1 cellular context compared by ENCODE assay signal in the genomic region with DNA sequence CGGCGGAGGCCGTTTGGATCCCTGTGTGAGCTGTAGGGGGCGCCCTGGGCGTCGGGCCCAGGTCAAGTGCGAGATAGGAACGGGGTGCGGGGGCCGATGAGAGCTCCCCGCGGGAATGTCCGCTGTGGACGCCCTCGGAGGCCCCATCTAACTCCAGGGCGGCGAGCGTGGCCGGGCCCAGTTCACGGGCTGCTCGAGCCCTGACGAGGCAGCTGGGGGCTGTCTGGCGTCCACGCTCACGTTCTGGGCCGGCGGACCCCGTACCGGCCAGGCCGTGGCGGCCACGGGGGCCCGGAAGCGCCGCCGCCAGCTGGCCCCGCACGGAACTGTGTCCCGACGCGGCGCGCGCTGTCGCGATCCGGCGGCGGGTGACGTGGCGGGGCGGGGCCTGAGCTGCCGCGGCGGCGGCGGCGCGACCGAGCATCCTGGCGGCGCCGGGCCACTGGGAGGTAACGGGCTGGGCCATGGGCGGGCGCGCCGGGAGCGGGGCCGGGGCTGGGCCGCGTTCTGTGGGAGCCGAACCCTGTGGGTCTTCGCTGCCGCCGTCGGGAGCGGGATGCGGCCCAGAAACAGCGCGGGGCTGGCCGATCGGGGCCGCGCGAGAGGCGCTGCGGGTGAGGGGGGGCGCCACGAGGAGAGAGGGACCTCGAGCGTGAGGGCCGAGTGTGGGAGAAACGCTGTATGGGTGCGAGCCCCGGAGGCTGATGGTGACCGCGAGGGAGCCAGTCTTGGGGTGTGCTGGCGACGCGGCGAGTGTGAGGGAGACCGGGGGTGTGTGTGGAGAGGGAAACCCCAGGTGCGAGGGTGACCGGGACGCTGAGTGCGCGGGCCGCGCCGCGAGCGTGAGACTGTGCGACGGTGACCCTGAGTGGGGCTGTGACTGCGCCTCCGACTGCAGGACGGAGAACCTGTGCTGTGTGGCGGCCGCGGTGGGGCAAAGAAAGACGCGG.
TF ChIP-seq lines count a peak whose summit lies in the region.

A gene (plus strand): TSS at position 399 of the 950 bp plus-strand sequence. CDS start 10,201 bp downstream, outside the sequence.

TF ChIP-seq in HepG2, 621 proteins besides CTCF, POLR2A, EP300 and RAD21 (continued from another document and continues in another):
- TF ChIP-seq IKZF1 (IDR thresholded peaks at IDR 0.05) (no peak), KAT7 (CRISPR knock-in tag; IDR thresholded peaks at IDR 0.05; ENCODE audit: borderline replicate concordance) (peak; percentile 80; the same call in 1 of the 2 replicates), NR2F6 (IDR thresholded peaks at IDR 0.05) (no peak), NR2F6 (CRISPR knock-in tag; IDR thresholded peaks at IDR 0.05) (peak; percentile 67; the same call in 1 of the 2 replicates), ZNF83 (CRISPR knock-in tag; IDR thresholded peaks at IDR 0.05; ENCODE audit: borderline replicate concordance) (peak; percentile 83; the same call in 1 of the 2 replicates), MED8 (CRISPR knock-in tag; IDR thresholded peaks at IDR 0.05; ENCODE audit: insufficient replicate concordance) (no peak), GATAD1 (CRISPR knock-in tag; IDR thresholded peaks at IDR 0.05) (peak; percentile 40; the same call in 1 of the 2 replicates), NR2F2 (IDR thresholded peaks at IDR 0.05; ENCODE audit: borderline replicate concordance, low read depth) (no peak; the same call in 1 of the 2 replicates), FOXC1 (CRISPR knock-in tag; IDR thresholded peaks at IDR 0.05; ENCODE audit: borderline replicate concordance) (no peak; the same call in none of the 2 replicates), SCMH1 (CRISPR knock-in tag; IDR thresholded peaks at IDR 0.05; ENCODE audit: borderline replicate concordance) (no peak), ZNF570 (CRISPR knock-in tag; IDR thresholded peaks at IDR 0.05; ENCODE audit: borderline replicate concordance) (0 out of 2 replicates have a peak, but pooled peaks have one; percentile 28), TAF15 (IDR thresholded peaks at IDR 0.05; ENCODE audit: low read depth, low read length, poor library complexity, severe bottlenecking) (no peak), ZNF724P (CRISPR knock-in tag; IDR thresholded peaks at IDR 0.05; ENCODE audit: borderline replicate concordance) (peak; percentile 73; the same call in 1 of the 2 replicates), ZNF7 (CRISPR knock-in tag; IDR thresholded peaks at IDR 0.05) (no peak), NFE2L1 (CRISPR knock-in tag; IDR thresholded peaks at IDR 0.05; ENCODE audit: borderline replicate concordance) (peak; percentile 89), ZNF616 (CRISPR knock-in tag; IDR thresholded peaks at IDR 0.05; ENCODE audit: low read depth) (peak; percentile 87; the same call in 1 of the 2 replicates), MEIS2 (CRISPR knock-in tag; IDR thresholded peaks at IDR 0.05) (peak; percentile 78), PRMT3 (CRISPR knock-in tag; IDR thresholded peaks at IDR 0.05; ENCODE audit: borderline replicate concordance, low read depth) (no peak), REPIN1 (CRISPR knock-in tag; IDR thresholded peaks at IDR 0.05; ENCODE audit: borderline replicate concordance, low read depth) (no peak), ZNF382 (CRISPR knock-in tag; IDR thresholded peaks at IDR 0.05; ENCODE audit: borderline replicate concordance) (no peak), ZBTB21 (CRISPR knock-in tag; IDR thresholded peaks at IDR 0.05) (no peak), ZNF274 (CRISPR knock-in tag; IDR thresholded peaks at IDR 0.05) (no peak; the same call in 1 of the 2 replicates), ZBTB1 (CRISPR knock-in tag; IDR thresholded peaks at IDR 0.05; ENCODE audit: borderline replicate concordance) (no peak), GZF1 (CRISPR knock-in tag; IDR thresholded peaks at IDR 0.05) (no peak)
- TF ChIP-seq, protein P1, sequence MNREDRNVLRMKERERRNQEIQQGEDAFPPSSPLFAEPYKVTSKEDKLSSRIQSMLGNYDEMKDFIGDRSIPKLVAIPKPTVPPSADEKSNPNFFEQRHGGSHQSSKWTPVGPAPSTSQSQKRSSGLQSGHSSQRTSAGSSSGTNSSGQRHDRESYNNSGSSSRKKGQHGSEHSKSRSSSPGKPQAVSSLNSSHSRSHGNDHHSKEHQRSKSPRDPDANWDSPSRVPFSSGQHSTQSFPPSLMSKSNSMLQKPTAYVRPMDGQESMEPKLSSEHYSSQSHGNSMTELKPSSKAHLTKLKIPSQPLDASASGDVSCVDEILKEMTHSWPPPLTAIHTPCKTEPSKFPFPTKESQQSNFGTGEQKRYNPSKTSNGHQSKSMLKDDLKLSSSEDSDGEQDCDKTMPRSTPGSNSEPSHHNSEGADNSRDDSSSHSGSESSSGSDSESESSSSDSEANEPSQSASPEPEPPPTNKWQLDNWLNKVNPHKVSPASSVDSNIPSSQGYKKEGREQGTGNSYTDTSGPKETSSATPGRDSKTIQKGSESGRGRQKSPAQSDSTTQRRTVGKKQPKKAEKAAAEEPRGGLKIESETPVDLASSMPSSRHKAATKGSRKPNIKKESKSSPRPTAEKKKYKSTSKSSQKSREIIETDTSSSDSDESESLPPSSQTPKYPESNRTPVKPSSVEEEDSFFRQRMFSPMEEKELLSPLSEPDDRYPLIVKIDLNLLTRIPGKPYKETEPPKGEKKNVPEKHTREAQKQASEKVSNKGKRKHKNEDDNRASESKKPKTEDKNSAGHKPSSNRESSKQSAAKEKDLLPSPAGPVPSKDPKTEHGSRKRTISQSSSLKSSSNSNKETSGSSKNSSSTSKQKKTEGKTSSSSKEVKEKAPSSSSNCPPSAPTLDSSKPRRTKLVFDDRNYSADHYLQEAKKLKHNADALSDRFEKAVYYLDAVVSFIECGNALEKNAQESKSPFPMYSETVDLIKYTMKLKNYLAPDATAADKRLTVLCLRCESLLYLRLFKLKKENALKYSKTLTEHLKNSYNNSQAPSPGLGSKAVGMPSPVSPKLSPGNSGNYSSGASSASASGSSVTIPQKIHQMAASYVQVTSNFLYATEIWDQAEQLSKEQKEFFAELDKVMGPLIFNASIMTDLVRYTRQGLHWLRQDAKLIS (CRISPR knock-in tag; IDR thresholded peaks at IDR 0.05): no peak
- TF ChIP-seq, protein P2, sequence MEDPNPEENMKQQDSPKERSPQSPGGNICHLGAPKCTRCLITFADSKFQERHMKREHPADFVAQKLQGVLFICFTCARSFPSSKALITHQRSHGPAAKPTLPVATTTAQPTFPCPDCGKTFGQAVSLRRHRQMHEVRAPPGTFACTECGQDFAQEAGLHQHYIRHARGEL (CRISPR knock-in tag; IDR thresholded peaks at IDR 0.05): 0 out of 2 replicates have a peak, but pooled peaks have one; percentile 77
- TF ChIP-seq, protein P3, sequence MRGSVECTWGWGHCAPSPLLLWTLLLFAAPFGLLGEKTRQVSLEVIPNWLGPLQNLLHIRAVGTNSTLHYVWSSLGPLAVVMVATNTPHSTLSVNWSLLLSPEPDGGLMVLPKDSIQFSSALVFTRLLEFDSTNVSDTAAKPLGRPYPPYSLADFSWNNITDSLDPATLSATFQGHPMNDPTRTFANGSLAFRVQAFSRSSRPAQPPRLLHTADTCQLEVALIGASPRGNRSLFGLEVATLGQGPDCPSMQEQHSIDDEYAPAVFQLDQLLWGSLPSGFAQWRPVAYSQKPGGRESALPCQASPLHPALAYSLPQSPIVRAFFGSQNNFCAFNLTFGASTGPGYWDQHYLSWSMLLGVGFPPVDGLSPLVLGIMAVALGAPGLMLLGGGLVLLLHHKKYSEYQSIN (CRISPR knock-in tag; IDR thresholded peaks at IDR 0.05; ENCODE audit: borderline replicate concordance): no peak
- TF ChIP-seq, protein P4, sequence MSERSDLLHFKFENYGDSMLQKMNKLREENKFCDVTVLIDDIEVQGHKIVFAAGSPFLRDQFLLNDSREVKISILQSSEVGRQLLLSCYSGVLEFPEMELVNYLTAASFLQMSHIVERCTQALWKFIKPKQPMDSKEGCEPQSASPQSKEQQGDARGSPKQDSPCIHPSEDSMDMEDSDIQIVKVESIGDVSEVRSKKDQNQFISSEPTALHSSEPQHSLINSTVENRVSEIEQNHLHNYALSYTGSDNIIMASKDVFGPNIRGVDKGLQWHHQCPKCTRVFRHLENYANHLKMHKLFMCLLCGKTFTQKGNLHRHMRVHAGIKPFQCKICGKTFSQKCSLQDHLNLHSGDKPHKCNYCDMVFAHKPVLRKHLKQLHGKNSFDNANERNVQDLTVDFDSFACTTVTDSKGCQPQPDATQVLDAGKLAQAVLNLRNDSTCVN (CRISPR knock-in tag; IDR thresholded peaks at IDR 0.05; ENCODE audit: borderline replicate concordance): 0 out of 2 replicates have a peak, but pooled peaks have one; percentile 36
- TF ChIP-seq, protein P5, sequence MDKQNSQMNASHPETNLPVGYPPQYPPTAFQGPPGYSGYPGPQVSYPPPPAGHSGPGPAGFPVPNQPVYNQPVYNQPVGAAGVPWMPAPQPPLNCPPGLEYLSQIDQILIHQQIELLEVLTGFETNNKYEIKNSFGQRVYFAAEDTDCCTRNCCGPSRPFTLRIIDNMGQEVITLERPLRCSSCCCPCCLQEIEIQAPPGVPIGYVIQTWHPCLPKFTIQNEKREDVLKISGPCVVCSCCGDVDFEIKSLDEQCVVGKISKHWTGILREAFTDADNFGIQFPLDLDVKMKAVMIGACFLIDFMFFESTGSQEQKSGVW (CRISPR knock-in tag; IDR thresholded peaks at IDR 0.05; ENCODE audit: borderline replicate concordance): no peak
- TF ChIP-seq, protein P6, sequence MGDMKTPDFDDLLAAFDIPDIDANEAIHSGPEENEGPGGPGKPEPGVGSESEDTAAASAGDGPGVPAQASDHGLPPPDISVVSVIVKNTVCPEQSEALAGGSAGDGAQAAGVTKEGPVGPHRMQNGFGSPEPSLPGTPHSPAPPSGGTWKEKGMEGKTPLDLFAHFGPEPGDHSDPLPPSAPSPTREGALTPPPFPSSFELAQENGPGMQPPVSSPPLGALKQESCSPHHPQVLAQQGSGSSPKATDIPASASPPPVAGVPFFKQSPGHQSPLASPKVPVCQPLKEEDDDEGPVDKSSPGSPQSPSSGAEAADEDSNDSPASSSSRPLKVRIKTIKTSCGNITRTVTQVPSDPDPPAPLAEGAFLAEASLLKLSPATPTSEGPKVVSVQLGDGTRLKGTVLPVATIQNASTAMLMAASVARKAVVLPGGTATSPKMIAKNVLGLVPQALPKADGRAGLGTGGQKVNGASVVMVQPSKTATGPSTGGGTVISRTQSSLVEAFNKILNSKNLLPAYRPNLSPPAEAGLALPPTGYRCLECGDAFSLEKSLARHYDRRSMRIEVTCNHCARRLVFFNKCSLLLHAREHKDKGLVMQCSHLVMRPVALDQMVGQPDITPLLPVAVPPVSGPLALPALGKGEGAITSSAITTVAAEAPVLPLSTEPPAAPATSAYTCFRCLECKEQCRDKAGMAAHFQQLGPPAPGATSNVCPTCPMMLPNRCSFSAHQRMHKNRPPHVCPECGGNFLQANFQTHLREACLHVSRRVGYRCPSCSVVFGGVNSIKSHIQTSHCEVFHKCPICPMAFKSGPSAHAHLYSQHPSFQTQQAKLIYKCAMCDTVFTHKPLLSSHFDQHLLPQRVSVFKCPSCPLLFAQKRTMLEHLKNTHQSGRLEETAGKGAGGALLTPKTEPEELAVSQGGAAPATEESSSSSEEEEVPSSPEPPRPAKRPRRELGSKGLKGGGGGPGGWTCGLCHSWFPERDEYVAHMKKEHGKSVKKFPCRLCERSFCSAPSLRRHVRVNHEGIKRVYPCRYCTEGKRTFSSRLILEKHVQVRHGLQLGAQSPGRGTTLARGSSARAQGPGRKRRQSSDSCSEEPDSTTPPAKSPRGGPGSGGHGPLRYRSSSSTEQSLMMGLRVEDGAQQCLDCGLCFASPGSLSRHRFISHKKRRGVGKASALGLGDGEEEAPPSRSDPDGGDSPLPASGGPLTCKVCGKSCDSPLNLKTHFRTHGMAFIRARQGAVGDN (CRISPR knock-in tag; IDR thresholded peaks at IDR 0.05): peak; percentile 87
- TF ChIP-seq, protein P7, sequence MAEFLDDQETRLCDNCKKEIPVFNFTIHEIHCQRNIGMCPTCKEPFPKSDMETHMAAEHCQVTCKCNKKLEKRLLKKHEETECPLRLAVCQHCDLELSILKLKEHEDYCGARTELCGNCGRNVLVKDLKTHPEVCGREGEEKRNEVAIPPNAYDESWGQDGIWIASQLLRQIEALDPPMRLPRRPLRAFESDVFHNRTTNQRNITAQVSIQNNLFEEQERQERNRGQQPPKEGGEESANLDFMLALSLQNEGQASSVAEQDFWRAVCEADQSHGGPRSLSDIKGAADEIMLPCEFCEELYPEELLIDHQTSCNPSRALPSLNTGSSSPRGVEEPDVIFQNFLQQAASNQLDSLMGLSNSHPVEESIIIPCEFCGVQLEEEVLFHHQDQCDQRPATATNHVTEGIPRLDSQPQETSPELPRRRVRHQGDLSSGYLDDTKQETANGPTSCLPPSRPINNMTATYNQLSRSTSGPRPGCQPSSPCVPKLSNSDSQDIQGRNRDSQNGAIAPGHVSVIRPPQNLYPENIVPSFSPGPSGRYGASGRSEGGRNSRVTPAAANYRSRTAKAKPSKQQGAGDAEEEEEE (CRISPR knock-in tag; IDR thresholded peaks at IDR 0.05; ENCODE audit: borderline replicate concordance): no peak
- TF ChIP-seq, protein P8, sequence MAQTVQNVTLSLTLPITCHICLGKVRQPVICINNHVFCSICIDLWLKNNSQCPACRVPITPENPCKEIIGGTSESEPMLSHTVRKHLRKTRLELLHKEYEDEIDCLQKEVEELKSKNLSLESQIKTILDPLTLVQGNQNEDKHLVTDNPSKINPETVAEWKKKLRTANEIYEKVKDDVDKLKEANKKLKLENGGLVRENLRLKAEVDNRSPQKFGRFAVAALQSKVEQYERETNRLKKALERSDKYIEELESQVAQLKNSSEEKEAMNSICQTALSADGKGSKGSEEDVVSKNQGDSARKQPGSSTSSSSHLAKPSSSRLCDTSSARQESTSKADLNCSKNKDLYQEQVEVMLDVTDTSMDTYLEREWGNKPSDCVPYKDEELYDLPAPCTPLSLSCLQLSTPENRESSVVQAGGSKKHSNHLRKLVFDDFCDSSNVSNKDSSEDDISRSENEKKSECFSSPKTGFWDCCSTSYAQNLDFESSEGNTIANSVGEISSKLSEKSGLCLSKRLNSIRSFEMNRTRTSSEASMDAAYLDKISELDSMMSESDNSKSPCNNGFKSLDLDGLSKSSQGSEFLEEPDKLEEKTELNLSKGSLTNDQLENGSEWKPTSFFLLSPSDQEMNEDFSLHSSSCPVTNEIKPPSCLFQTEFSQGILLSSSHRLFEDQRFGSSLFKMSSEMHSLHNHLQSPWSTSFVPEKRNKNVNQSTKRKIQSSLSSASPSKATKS (CRISPR knock-in tag; IDR thresholded peaks at IDR 0.05): peak; percentile 24; the same call in 1 of the 2 replicates
- TF ChIP-seq, protein P9, sequence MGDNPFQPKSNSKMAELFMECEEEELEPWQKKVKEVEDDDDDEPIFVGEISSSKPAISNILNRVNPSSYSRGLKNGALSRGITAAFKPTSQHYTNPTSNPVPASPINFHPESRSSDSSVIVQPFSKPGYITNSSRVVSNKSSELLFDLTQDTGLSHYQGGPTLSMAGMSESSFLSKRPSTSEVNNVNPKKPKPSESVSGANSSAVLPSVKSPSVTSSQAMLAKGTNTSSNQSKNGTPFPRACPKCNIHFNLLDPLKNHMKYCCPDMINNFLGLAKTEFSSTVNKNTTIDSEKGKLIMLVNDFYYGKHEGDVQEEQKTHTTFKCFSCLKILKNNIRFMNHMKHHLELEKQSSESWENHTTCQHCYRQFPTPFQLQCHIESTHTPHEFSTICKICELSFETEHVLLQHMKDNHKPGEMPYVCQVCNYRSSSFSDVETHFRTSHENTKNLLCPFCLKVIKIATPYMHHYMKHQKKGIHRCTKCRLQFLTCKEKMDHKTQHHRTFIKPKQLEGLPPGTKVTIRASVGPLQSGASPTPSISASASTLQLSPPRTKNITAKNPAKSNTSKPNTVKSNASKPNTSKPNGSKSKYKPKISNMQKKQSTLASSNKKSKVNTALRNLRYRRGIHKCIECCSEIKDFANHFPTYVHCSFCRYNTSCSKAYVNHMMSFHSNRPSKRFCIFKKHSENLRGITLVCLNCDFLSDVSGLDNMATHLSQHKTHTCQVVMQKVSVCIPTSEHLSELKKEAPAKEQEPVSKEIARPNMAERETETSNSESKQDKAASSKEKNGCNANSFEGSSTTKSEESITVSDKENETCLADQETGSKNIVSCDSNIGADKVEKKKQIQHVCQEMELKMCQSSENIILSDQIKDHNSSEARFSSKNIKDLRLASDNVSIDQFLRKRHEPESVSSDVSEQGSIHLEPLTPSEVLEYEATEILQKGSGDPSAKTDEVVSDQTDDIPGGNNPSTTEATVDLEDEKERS (CRISPR knock-in tag; IDR thresholded peaks at IDR 0.05): no peak
